ENCODE assay signal across 1 cellular context in genomic region chr1:188237573-188238353, GRCh38.
A peak's percentile ranks its signal among the peaks of the same experiment; 100 is the strongest.
TF ChIP-seq lines count a peak whose summit lies in the region.

No MANE protein-coding gene starts in this region.

TF ChIP-seq in SK-N-SH, 30 proteins besides CTCF, POLR2A, EP300 and RAD21 (continued from another document):
- 0 out of 2 replicates have a peak, but pooled peaks have one; percentile 47 for TF ChIP-seq ZBTB33 (IDR thresholded peaks at IDR 0.05; ENCODE audit: borderline replicate concordance, low read depth)
- no peak for TF ChIP-seq GABPA (IDR thresholded peaks at IDR 0.05; ENCODE audit: low read depth)
- TF ChIP-seq PBX3 (IDR thresholded peaks at IDR 0.05) = peak; percentile 74
- no peak for TF ChIP-seq REST (IDR thresholded peaks at IDR 0.05; ENCODE audit: low read depth, low read length)
- no peak; the same call in 1 of the 2 replicates for TF ChIP-seq MAX (IDR thresholded peaks at IDR 0.05; ENCODE audit: low read depth)
- TF ChIP-seq RCOR1 (IDR thresholded peaks at IDR 0.05; ENCODE audit: low read length) = no peak
TF ChIP-seq in SK-N-SH: peak in this region for 8.
